Comparison of ENCODE assay signal across 8 cellular contexts in genomic region chr12:29164477-29165163, GRCh38. TPM values are rescaled to one million over a fixed set of nuclear protein-coding genes. Genes with fewer than 3 reads are reported as not detected.
DNase-seq lines count a peak whose midpoint lies in the region; ATAC-seq, FAIRE-seq and TF ChIP-seq lines count a peak whose summit lies in the region.

No MANE protein-coding gene starts in this region.

- H3K27me3 Mint-ChIP-seq in stimulated activated naive B cell treated with anti-CD40 and anti-IgM and Interleukin-4, amounts not matched to agents 10 μg/mL and 1 μg/mL and 100 μg/mL, for 72 hours: peaks cover 0 to 8% of the 10 kb centered on the region in 2 donors

- H3K36me3 Mint-ChIP-seq in stimulated activated naive B cell treated with anti-CD40 and anti-IgM and Interleukin-4, amounts not matched to agents 10 μg/mL and 1 μg/mL and 100 μg/mL, for 72 hours: no peaks in the 10 kb centered on the region

- H3K4me3 ChIP-seq in A549: no peak overlapping the region
- H3K4me3 ChIP-seq in fibroblast of mammary gland (ENCODE audit: control insufficient read depth, low read depth, low read length): no peak overlapping the region
- H3K4me3 ChIP-seq in H7 (ENCODE audit: insufficient read depth, low read depth, low read length): no peak overlapping the region

- H3K4me1 ChIP-seq in A549: no peaks in the 10 kb centered on the region

- no peaks in the 10 kb centered on the region for H3K9me3 Mint-ChIP-seq in stimulated activated naive B cell treated with anti-CD40 and anti-IgM and Interleukin-4, amounts not matched to agents 10 μg/mL and 1 μg/mL and 100 μg/mL, for 72 hours

- peaks cover 11 to 12% of the 10 kb centered on the region in 2 donors for H3K4me1 Mint-ChIP-seq in stimulated activated naive B cell treated with anti-CD40 and anti-IgM and Interleukin-4, amounts not matched to agents 10 μg/mL and 1 μg/mL and 100 μg/mL, for 72 hours

- DNase-seq in A549 (ENCODE audit: low read depth in 1 of 2, low spot score in 1 of 2) (no peak), RPMI7951 (ENCODE audit: low read depth) (peak; percentile 74), fibroblast of mammary gland (ENCODE audit: low read depth) (peak; percentile 80), H7 (no peak)
- no peak for DNase-seq in stimulated activated naive B cell treated with anti-CD40 and anti-IgM and Interleukin-4, amounts not matched to agents 10 μg/mL and 1 μg/mL and 100 μg/mL, for 72 hours
- no peak for DNase-seq in activated CD8-positive, alpha-beta memory T cell treated with anti-CD3 and anti-CD28 coated beads, Interleukin-2, amount 50 U/mL, for 48 hours

- H3K27ac Mint-ChIP-seq in stimulated activated naive B cell treated with anti-CD40 and anti-IgM and Interleukin-4, amounts not matched to agents 10 μg/mL and 1 μg/mL and 100 μg/mL, for 72 hours: peak overlapping the region; percentile 85

- H3K9me3 ChIP-seq in A549: no peaks in the 10 kb centered on the region

- FAIRE-seq in A549 (lab: Jason Lieb, UNC): no peak

- TF ChIP-seq CTCF in A549 (IDR thresholded peaks at IDR 0.05) (no peak), fibroblast of mammary gland (conservative IDR thresholded peaks at IDR 0.05; ENCODE audit: control insufficient read depth, insufficient read depth, low read depth, low read length) (no peak)

- TF ChIP-seq POLR2A in A549 (IDR thresholded peaks at IDR 0.05; ENCODE audit: low read length): no peak

- H3K27ac ChIP-seq in A549: no peak overlapping the region

- no peak for TF ChIP-seq RAD21 in A549 (conservative IDR thresholded peaks at IDR 0.05 in 1 of 2, IDR thresholded peaks at IDR 0.05 in 1 of 2)

- ATAC-seq in A549 (0 out of 6 replicates have a peak, but pooled peaks of 1 of the 2 experiments have one; percentile 43), GM18861 (IDR thresholded peaks at IDR 0.05; ENCODE audit: unreplicated experiment) (peak; percentile 100), HG02981 (IDR thresholded peaks at IDR 0.05; ENCODE audit: unreplicated experiment) (peak; percentile 100)
- ATAC-seq in stimulated activated naive B cell treated with anti-CD40 and anti-IgM and Interleukin-4, amounts not matched to agents 10 μg/mL and 1 μg/mL and 100 μg/mL, for 72 hours (replicated peaks): peak; percentile 99

- POLR2A ChIA-PET in A549 (lab: Yijun Ruan, JAX): no interaction called here

- WGBS in A549 (ENCODE audit: missing lambda C conversion rate): 23% methylated on average over 6 of the region's 6 CpGs

- H3K36me3 ChIP-seq in H7 (replicated peaks; ENCODE audit: control insufficient read depth, insufficient read depth, low read length): no peaks in the 10 kb centered on the region

- H3K4me3 Mint-ChIP-seq in stimulated activated naive B cell treated with anti-CD40 and anti-IgM and Interleukin-4, amounts not matched to agents 10 μg/mL and 1 μg/mL and 100 μg/mL, for 72 hours: no peak overlapping the region

- no peaks in the 10 kb centered on the region for H3K27me3 ChIP-seq in H7 (ENCODE audit: control insufficient read depth, insufficient read depth, low read length)

- CTCF ChIA-PET in A549 (lab: Yijun Ruan, JAX): no interaction called here

- no peak for TF ChIP-seq EP300 in A549 (IDR thresholded peaks at IDR 0.05)

- H3K4me2 ChIP-seq in A549: no peak overlapping the region

TF ChIP-seq in A549, 52 proteins besides CTCF, POLR2A, EP300 and RAD21:
- TF ChIP-seq FOSL2 (IDR thresholded peaks at IDR 0.05): no peak
- peak; percentile 75 for TF ChIP-seq FOSL2 (CRISPR knock-in tag; IDR thresholded peaks at IDR 0.05)
- TF ChIP-seq, protein P1, sequence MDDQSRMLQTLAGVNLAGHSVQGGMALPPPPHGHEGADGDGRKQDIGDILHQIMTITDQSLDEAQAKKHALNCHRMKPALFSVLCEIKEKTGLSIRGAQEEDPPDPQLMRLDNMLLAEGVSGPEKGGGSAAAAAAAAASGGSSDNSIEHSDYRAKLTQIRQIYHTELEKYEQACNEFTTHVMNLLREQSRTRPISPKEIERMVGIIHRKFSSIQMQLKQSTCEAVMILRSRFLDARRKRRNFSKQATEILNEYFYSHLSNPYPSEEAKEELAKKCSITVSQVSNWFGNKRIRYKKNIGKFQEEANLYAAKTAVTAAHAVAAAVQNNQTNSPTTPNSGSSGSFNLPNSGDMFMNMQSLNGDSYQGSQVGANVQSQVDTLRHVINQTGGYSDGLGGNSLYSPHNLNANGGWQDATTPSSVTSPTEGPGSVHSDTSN (IDR thresholded peaks at IDR 0.05): no peak
- no peak for TF ChIP-seq ZFP36 (IDR thresholded peaks at IDR 0.05; ENCODE audit: borderline replicate concordance, partially characterized antibody)

RNA-seq across cellular contexts. Expression of gene FAR2, which starts 15.5 kb away (rescaled TPM):
- polyA plus RNA-seq in A549 (2011; rRNA removed) (0.06 and 0.11 TPM in 2 replicates), A549 (2017; fragmentation: RNase III; extraction: RNeasy Plus Mini Kit Qiagen cat#74134 plus additional on column Dnase treatment) (not detected in 3 replicates)
- polyA plus RNA-seq in A549 (2012; cell fraction: cytosol; rRNA removed): not detected in 2 replicates
- polyA plus RNA-seq in A549 (2012; cell fraction: nucleus; rRNA removed): not detected in 2 replicates
- not detected in 2 replicates for polyA minus RNA-seq in A549 (2011; rRNA and poly(A)+ RNA removed)
- total RNA-seq in RPMI7951 (2014; rRNA removed; shearing (Covaris generic)): 11.9 and 12.2 TPM in 2 replicates
- 16.1 and 16.2 TPM in 2 replicates for total RNA-seq in H7 (2014; rRNA removed; shearing (Covaris generic))

Comparison
In these comparisons a context has a peak if more than half of its experiments do, and no peak if none do; other contexts are left out.
1. DNase-seq: peak in RPMI7951 (single experiment) and fibroblast of mammary gland (single experiment); none in A549 (0 of 2), stimulated activated naive B cell treated with anti-CD40 and anti-IgM and Interleukin-4, amounts not matched to agents 10 μg/mL and 1 μg/mL and 100 μg/mL, for 72 hours (single experiment), activated CD8-positive, alpha-beta memory T cell treated with anti-CD3 and anti-CD28 coated beads, Interleukin-2, amount 50 U/mL, for 48 hours (single experiment) and H7 (single experiment).